16 cellular contexts compared by ENCODE assay signal in the genomic region with DNA sequence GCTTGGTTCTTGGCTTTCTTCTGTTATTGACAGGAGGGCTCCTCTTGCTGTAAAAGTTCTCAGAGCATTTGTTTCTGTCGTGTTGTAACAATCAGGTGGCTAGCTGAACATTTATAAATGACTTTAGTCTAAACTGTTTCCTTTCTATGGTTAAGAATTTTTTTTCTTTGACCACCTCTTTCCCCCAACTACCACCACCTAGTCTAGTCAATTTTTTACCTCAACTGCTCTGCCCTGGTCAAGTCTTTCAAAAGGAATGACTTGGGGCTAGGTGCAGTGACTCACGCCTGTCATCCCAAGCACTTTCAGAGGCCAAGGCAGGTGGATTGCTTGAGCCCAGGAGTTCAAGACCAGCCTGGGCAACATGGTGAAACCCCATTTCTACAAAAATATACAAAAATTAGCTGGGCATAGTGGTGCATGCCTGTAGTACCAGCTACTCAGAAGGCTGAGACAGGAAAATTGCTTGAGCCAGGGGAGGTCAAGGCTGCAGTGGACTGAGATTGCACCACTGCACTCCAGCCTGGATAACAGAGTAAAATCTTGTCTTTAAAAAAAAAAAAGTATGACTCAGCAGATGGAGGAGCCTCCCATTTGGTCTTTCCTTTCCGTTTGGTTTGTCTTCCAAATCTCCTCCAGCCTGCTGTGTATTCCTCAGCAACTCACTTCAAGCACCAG. TPM values are rescaled to one million over a fixed set of nuclear protein-coding genes. Genes with fewer than 3 reads are reported as not detected.
DNase-seq lines count a peak whose midpoint lies in the region; ATAC-seq, FAIRE-seq and TF ChIP-seq lines count a peak whose summit lies in the region.
"Had no signal": no experiment of that assay in that cellular context is flagged by ENCODE, and none has a peak within 500 bp of the region (broad histone marks: within the 10 kb centered on the region; RNA-seq: fewer than 3 reads in every experiment).

No MANE protein-coding gene starts in this region.

- H3K27ac Mint-ChIP-seq in T-helper 17 cell (peak overlapping the region; percentile 21), type B pancreatic cell (peak overlapping the region; percentile 65)

- H3K4me1 Mint-ChIP-seq in T-helper 17 cell (peaks cover 3% of the 10 kb centered on the region), type B pancreatic cell (ENCODE audit: unreplicated experiment) (peaks cover 8% of the 10 kb centered on the region)
- H3K4me1 Mint-ChIP-seq: stimulated activated naive CD8-positive, alpha-beta T cell treated with anti-CD3 and anti-CD28 coated beads, Interleukin-15, amount 100 ng/mL, for 72 hours had no signal

- ATAC-seq in T-helper 17 cell (no peak), GM21381 (IDR thresholded peaks at IDR 0.05; ENCODE audit: unreplicated experiment) (no peak)
- ATAC-seq: stimulated activated naive CD8-positive, alpha-beta T cell treated with anti-CD3 and anti-CD28 coated beads, Interleukin-15, amount 100 ng/mL, for 72 hours had no signal

- H3K9me3 ChIP-seq in T-helper 17 cell (ENCODE audit: control insufficient read depth, low read length, poor library complexity, severe bottlenecking) (no peaks in the 10 kb centered on the region), kidney (ENCODE audit: control insufficient read depth in 1 of 2, low read length in 2 of 2) (no peaks in the 10 kb centered on the region)
- H3K9me3 ChIP-seq: right atrium auricular region had no signal

- H3K9me3 Mint-ChIP-seq in type B pancreatic cell: no peaks in the 10 kb centered on the region
- H3K9me3 Mint-ChIP-seq: stimulated activated naive CD8-positive, alpha-beta T cell treated with anti-CD3 and anti-CD28 coated beads, Interleukin-15, amount 100 ng/mL, for 72 hours had no signal

- DNase-seq in GM04503 (ENCODE audit: low read depth) (peak; percentile 5), T-helper 17 cell (no peak), glomerular visceral epithelial cell (ENCODE audit: extremely low spot score) (peak; percentile 42), type B pancreatic cell (ENCODE audit: extremely low spot score, unreplicated experiment) (no peak), kidney (no peak), NCI-H2227 (lab: John Stamatoyannopoulos, UW; ENCODE audit: unreplicated experiment) (no peak)
- DNase-seq: activated CD4-positive, CD25-positive, alpha-beta regulatory T cell treated with anti-CD3 and anti-CD28 coated beads, Interleukin-2, amount 50 U/mL, for 72 hours; activated T-cell treated with anti-CD3 and anti-CD28 coated beads, Interleukin-2, amount 50 U/mL, for 1 hour; amygdala; NCI-H1048; OCI-M1; stimulated activated naive CD8-positive, alpha-beta T cell treated with anti-CD3 and anti-CD28 coated beads, Interleukin-15, amount 100 ng/mL, for 72 hours had no signal

- H3K27me3 Mint-ChIP-seq in T-helper 17 cell (no peaks in the 10 kb centered on the region), type B pancreatic cell (peaks cover 2% of the 10 kb centered on the region)

- no peak for FAIRE-seq in kidney (lab: Jason Lieb, UNC)
- FAIRE-seq: frontal cortex, keratinocyte had no signal

- H3K36me3 ChIP-seq in kidney (ENCODE audit: control insufficient read depth in 1 of 2, insufficient read depth in 2 of 2, low read length in 2 of 2): peaks cover 0 to 14% of the 10 kb centered on the region in 2 donors
- H3K36me3 ChIP-seq: right atrium auricular region had no signal

- peak overlapping the region in 1 of 2 donors; percentile 12 for H3K4me3 ChIP-seq in kidney (ENCODE audit: low read length in 2 of 2)
- H3K4me3 ChIP-seq: right atrium auricular region had no signal

- H3K27ac ChIP-seq in kidney (ENCODE audit: low read depth in 2 of 2, low read length in 2 of 2): peak overlapping the region in 1 of 2 donors; percentile 12
- H3K27ac ChIP-seq: right atrium auricular region had no signal

- H3K4me3 Mint-ChIP-seq in T-helper 17 cell (no peak overlapping the region), type B pancreatic cell (no peak overlapping the region)
- H3K4me3 Mint-ChIP-seq: stimulated activated naive CD8-positive, alpha-beta T cell treated with anti-CD3 and anti-CD28 coated beads, Interleukin-15, amount 100 ng/mL, for 72 hours had no signal

- H3K36me3 Mint-ChIP-seq in T-helper 17 cell (ENCODE audit: low read depth) (no peaks in the 10 kb centered on the region), type B pancreatic cell (no peaks in the 10 kb centered on the region)

- H3K4me1 ChIP-seq in kidney (ENCODE audit: control insufficient read depth in 1 of 2, insufficient read depth in 1 of 2, low read depth in 1 of 2, low read length in 2 of 2): peaks cover 8 to 25% of the 10 kb centered on the region in 2 donors
- H3K4me1 ChIP-seq: right atrium auricular region had no signal

- peak overlapping the region in 1 of 2 donors; percentile 34 for H3K9ac ChIP-seq in kidney (ENCODE audit: low read length in 2 of 2)

- TF ChIP-seq CTCF in type B pancreatic cell (conservative IDR thresholded peaks at IDR 0.05): no peak
- TF ChIP-seq CTCF in kidney (IDR thresholded peaks at IDR 0.05; ENCODE audit: borderline replicate concordance, extremely low read depth, insufficient read depth): no peak

- intact Hi-C loops in kidney (cut with DNase I): no loop called here

RNA-seq across cellular contexts. Expression of gene MAP3K21, which starts 40.7 kb away (rescaled TPM):
- total RNA-seq in T-helper 17 cell (1 to 10 TPM; 1.4 to 1.9 TPM), type B pancreatic cell (ENCODE audit: low replicate concordance) (3.6 and 6.4 TPM in 2 replicates), kidney (21.6 TPM)
- polyA plus RNA-seq in kidney (ENCODE audit: insufficient read depth, low read depth, low replicate concordance): 7.4 TPM

Comparison
In these comparisons a context has a peak if more than half of its experiments do, and no peak if none do; other contexts are left out.
1. DNase-seq: peak in GM04503 (single experiment) and glomerular visceral epithelial cell (single experiment); none in T-helper 17 cell (0 of 3), type B pancreatic cell (single experiment), kidney (single experiment) and NCI-H2227 (single experiment).